Comparison of ENCODE assay signal across 34 cellular contexts in genomic region chr3:73893089-73893488, GRCh38.
"Had no signal": no experiment of that assay in that cellular context is flagged by ENCODE, and none has a peak within 500 bp of the region (broad histone marks: within the 10 kb centered on the region; RNA-seq: fewer than 3 reads in every experiment).

No MANE protein-coding gene starts in this region.

- H3K4me1 ChIP-seq: adrenal gland, ascending aorta, body of pancreas, breast epithelium had no signal

- H3K36me3 ChIP-seq: adrenal gland, ascending aorta, brain microvascular endothelial cell, breast epithelium, cardiac muscle cell had no signal

- H3K27ac ChIP-seq: adrenal gland, ascending aorta, body of pancreas, brain microvascular endothelial cell, breast epithelium, cardiac muscle cell had no signal

- ATAC-seq: activated naive CD4-positive, alpha-beta T cell treated with anti-CD3 and anti-CD28 coated beads, Interleukin-2, amount 50 U/mL, for 72 hours; activated naive CD8-positive, alpha-beta T cell treated with anti-CD3 and anti-CD28 coated beads, Interleukin-2, amount 50 U/mL, for 24 hours; activated T-cell treated with anti-CD3 and anti-CD28 coated beads, Interleukin-2, amount 50 U/mL, for 4 hours; activated T-cell treated with anti-CD3 and anti-CD28 coated beads, Interleukin-2, amount 50 U/mL, for 72 hours; activated T-helper 17 cell treated with anti-CD3 and anti-CD28 coated beads, Interleukin-2, amount 50 U/mL, for 72 hours; body of pancreas had no signal

- H3K27me3 ChIP-seq: adrenal gland, ascending aorta, body of pancreas, brain microvascular endothelial cell, breast epithelium, cardiac muscle cell had no signal

- DNase-seq: activated effector memory CD4-positive, alpha-beta T cell treated with anti-CD3 and anti-CD28 coated beads, Interleukin-2, amount 50 U/mL, for 16 hours; activated effector memory CD4-positive, alpha-beta T cell treated with Interleukin-2 at 50 U/mL for 16 hours; activated gamma-delta T cell; activated gamma-delta T cell treated with Interleukin-2 at 50 U/mL for 16 hours; activated naive CD4-positive, alpha-beta T cell; activated naive CD4-positive, alpha-beta T cell treated with anti-CD3 and anti-CD28 coated beads for 36 hours; activated naive CD4-positive, alpha-beta T cell treated with anti-CD3 and anti-CD28 coated beads, Interleukin-2, amount 10 ng/mL, durations not matched to agents 7 days and 5 days; activated naive CD4-positive, alpha-beta T cell treated with anti-CD3 and anti-CD28 coated beads, Interleukin-2, amount 50 U/mL, for 16 hours; activated naive CD4-positive, alpha-beta T cell treated with Interleukin-2 at 50 U/mL for 16 hours; activated naive CD8-positive, alpha-beta T cell treated with anti-CD3 and anti-CD28 coated beads for 36 hours; activated naive CD8-positive, alpha-beta T cell treated with anti-CD3 and anti-CD28 coated beads, Interleukin-2, amount 10 ng/mL, durations not matched to agents 7 days and 5 days; activated naive CD8-positive, alpha-beta T cell treated with anti-CD3 and anti-CD28 coated beads, Interleukin-2, amount 50 U/mL, for 24 hours; activated T-cell treated with anti-CD3 and anti-CD28 coated beads, Interleukin-2, amount 50 U/mL, for 1 hour; activated T-cell treated with anti-CD3 and anti-CD28 coated beads, Interleukin-2, amount 50 U/mL, for 24 hours; activated T-cell treated with anti-CD3 and anti-CD28 coated beads, Interleukin-2, amount 50 U/mL, for 4 hours; activated T-cell treated with anti-CD3 and anti-CD28 coated beads, Interleukin-2, amount 50 U/mL, for 48 hours; activated T-cell treated with anti-CD3 and anti-CD28 coated beads, Interleukin-2, amount 50 U/mL, for 72 hours; adrenal gland; amniotic stem cell; amygdala; anterior cingulate cortex; aorta; body of pancreas; brain microvascular endothelial cell; caudate nucleus; central memory CD4-positive, alpha-beta T cell; cerebellar nuclear complex had no signal

- H3K4me3 ChIP-seq: adrenal gland, ascending aorta, body of pancreas, breast epithelium, cardiac muscle cell had no signal

- H3K9me3 ChIP-seq: adrenal gland, ascending aorta, body of pancreas, breast epithelium had no signal

- FAIRE-seq: astrocyte, bronchial epithelial cell had no signal
